ENCODE assay signal across 29 cellular contexts in genomic region chr2:20061940-20062339, GRCh38. TPM values are rescaled to one million over a fixed set of nuclear protein-coding genes. Genes with fewer than 3 reads are reported as not detected.
A peak's percentile ranks its signal among the peaks of the same experiment; 100 is the strongest.
DNase-seq lines count a peak whose midpoint lies in the region; ATAC-seq and TF ChIP-seq lines count a peak whose summit lies in the region.
"Had no signal": no experiment of that assay in that cellular context is flagged by ENCODE, and none has a peak within 500 bp of the region (broad histone marks: within the 10 kb centered on the region; RNA-seq: fewer than 3 reads in every experiment).

No MANE protein-coding gene starts in this region.

- POLR2A ChIA-PET in PC-9 (lab: Charles Lee; ENCODE audit: unreplicated experiment) = interaction anchor here (0.6 kb wide), 1 partner anchor 170 kb away, joined by 21 read pairs; no protein-coding TSS in a partner anchor

- H2AFZ ChIP-seq in fibroblast of lung (ENCODE audit: low read length) (no peak overlapping the region), PC-9 (no peak overlapping the region)

- TF ChIP-seq POLR2A in heart left ventricle (IDR thresholded peaks at IDR 0.05) = no peak
- TF ChIP-seq POLR2A in uterus (IDR thresholded peaks at IDR 0.05) = no peak

- H3K36me3 ChIP-seq in heart right ventricle (no peaks in the 10 kb centered on the region), heart left ventricle (no peaks in the 10 kb centered on the region), fibroblast of lung (ENCODE audit: control insufficient read depth, insufficient read depth, low read length) (no peaks in the 10 kb centered on the region), uterus (no peaks in the 10 kb centered on the region), PC-9 (ENCODE audit: low read depth) (no peaks in the 10 kb centered on the region; the same call in 1 of the 2 replicates)
- H3K36me3 ChIP-seq: esophagus squamous epithelium, gastrocnemius medialis, pancreas, suprapubic skin had no signal

- H3K36me3 Mint-ChIP-seq in osteocyte (ENCODE audit: unreplicated experiment) (peaks cover 10% of the 10 kb centered on the region), glutamatergic neuron (ENCODE audit: unreplicated experiment) (no peaks in the 10 kb centered on the region)
- H3K36me3 Mint-ChIP-seq: activated naive CD4-positive, alpha-beta T cell treated with anti-CD3 and anti-CD28 coated beads, Interleukin-2, amount 10 ng/mL, durations not matched to agents 7 days and 5 days; mesothelial cell of epicardium; natural killer cell treated with Interleukin-12 subunit alpha and Interleukin-12 subunit beta and Interleukin-15 and Interleukin-18, amount 100 ng/mL, for 72 hours; stimulated activated memory B cell treated with anti-CD40 and anti-IgM and Interleukin-4, amounts not matched to agents 10 μg/mL and 1 μg/mL and 100 μg/mL, for 72 hours had no signal

- intact Hi-C loops in heart right ventricle (cut with DNase I) (no loop called here), heart left ventricle (cut with DNase I) (no loop called here), uterus (cut with DNase I; ENCODE audit: low total_unique reads) (no loop called here), PC-9 (cut with micrococcal nuclease; ENCODE audit: unreplicated experiment) (no loop called here)

- TF ChIP-seq CTCF in heart right ventricle (IDR thresholded peaks at IDR 0.05) = no peak
- TF ChIP-seq CTCF in heart left ventricle (IDR thresholded peaks at IDR 0.05) = no peak
- TF ChIP-seq CTCF in fibroblast of lung (conservative IDR thresholded peaks at IDR 0.05 in 1 of 2, IDR thresholded peaks at IDR 0.05 in 1 of 2; ENCODE audit: low read depth in 1 of 2, low read length in 2 of 2) = no peak
- no peak for TF ChIP-seq CTCF in osteocyte (IDR thresholded peaks at IDR 0.05)
- no peak for TF ChIP-seq CTCF in uterus (IDR thresholded peaks at IDR 0.05)
- no peak for TF ChIP-seq CTCF in PC-9 (conservative IDR thresholded peaks at IDR 0.05)
- no peak for TF ChIP-seq CTCF in glutamatergic neuron (IDR thresholded peaks at IDR 0.05; ENCODE audit: partially characterized antibody, unreplicated experiment)

- peak overlapping the region in 7 of 10 donors; percentile 17 to 56 (median 33) for H3K27ac ChIP-seq in heart right ventricle
- H3K27ac ChIP-seq in heart left ventricle = peak overlapping the region in 6 of 12 donors; percentile 1 to 72 (median 42)
- H3K27ac ChIP-seq in fibroblast of lung (ENCODE audit: insufficient read depth, low read length) = peak overlapping the region; percentile 67
- H3K27ac ChIP-seq in uterus = peak overlapping the region; percentile 15 to 16
- H3K27ac ChIP-seq in PC-9 = no peak overlapping the region
- H3K27ac ChIP-seq: pancreas, suprapubic skin had no signal

- H3K4me1 Mint-ChIP-seq in osteocyte (ENCODE audit: unreplicated experiment) = peaks cover 46% of the 10 kb centered on the region
- no peaks in the 10 kb centered on the region for H3K4me1 Mint-ChIP-seq in glutamatergic neuron (ENCODE audit: low read depth, unreplicated experiment)
- H3K4me1 Mint-ChIP-seq: activated CD4-positive, alpha-beta memory T cell treated with anti-CD3 and anti-CD28 coated beads, Interleukin-2, amount 10 ng/mL, durations not matched to agents 7 days and 5 days; activated naive CD4-positive, alpha-beta T cell treated with anti-CD3 and anti-CD28 coated beads, Interleukin-2, amount 10 ng/mL, durations not matched to agents 7 days and 5 days had no signal

- peak overlapping the region; percentile 95 for H3K27ac Mint-ChIP-seq in osteocyte (ENCODE audit: unreplicated experiment)
- H3K27ac Mint-ChIP-seq in glutamatergic neuron (ENCODE audit: unreplicated experiment) = no peak overlapping the region
- H3K27ac Mint-ChIP-seq: activated CD4-positive, alpha-beta memory T cell treated with anti-CD3 and anti-CD28 coated beads, Interleukin-2, amount 10 ng/mL, durations not matched to agents 7 days and 5 days; activated naive CD4-positive, alpha-beta T cell treated with anti-CD3 and anti-CD28 coated beads, Interleukin-2, amount 10 ng/mL, durations not matched to agents 7 days and 5 days; CD4-positive, alpha-beta T cell; natural killer cell treated with Interleukin-12 subunit alpha and Interleukin-12 subunit beta and Interleukin-15 and Interleukin-18, amount 100 ng/mL, for 72 hours; stimulated activated memory B cell treated with anti-CD40 and anti-IgM and Interleukin-4, amounts not matched to agents 10 μg/mL and 1 μg/mL and 100 μg/mL, for 72 hours; T-helper 1 cell treated with Interleukin-12 subunit alpha and Interleukin-12 subunit beta and Interleukin-4 antibody, amounts not matched to agents 30 μg/mL and 1 μg/mL, for 36 hours had no signal

- ATAC-seq in heart right ventricle = no peak
- no peak for ATAC-seq in heart left ventricle
- ATAC-seq: activated CD4-positive, CD25-positive, alpha-beta regulatory T cell treated with anti-CD3 and anti-CD28 coated beads, Interleukin-2, amount 50 U/mL, for 24 hours; stimulated activated memory B cell treated with anti-CD40 and anti-IgM and Interleukin-4, amounts not matched to agents 10 μg/mL and 1 μg/mL and 100 μg/mL, for 72 hours had no signal

- H3K27me3 ChIP-seq in heart right ventricle (peaks cover 0 to 9% (median 0%) of the 10 kb centered on the region in 7 donors), heart left ventricle (no peaks in the 10 kb centered on the region), fibroblast of lung (ENCODE audit: control insufficient read depth, insufficient read depth, low read length) (no peaks in the 10 kb centered on the region), uterus (no peaks in the 10 kb centered on the region), PC-9 (ENCODE audit: insufficient read depth, low read depth) (no peaks in the 10 kb centered on the region)
- H3K27me3 ChIP-seq: esophagus squamous epithelium, gastrocnemius medialis, pancreas, suprapubic skin had no signal

- H3K9me3 Mint-ChIP-seq in osteocyte (ENCODE audit: unreplicated experiment) = peaks cover 13% of the 10 kb centered on the region
- H3K9me3 Mint-ChIP-seq in glutamatergic neuron (ENCODE audit: unreplicated experiment) = peaks cover 2% of the 10 kb centered on the region
- H3K9me3 Mint-ChIP-seq: activated CD4-positive, alpha-beta memory T cell treated with anti-CD3 and anti-CD28 coated beads, Interleukin-2, amount 10 ng/mL, durations not matched to agents 7 days and 5 days; activated naive CD4-positive, alpha-beta T cell treated with anti-CD3 and anti-CD28 coated beads, Interleukin-2, amount 10 ng/mL, durations not matched to agents 7 days and 5 days; CD4-positive, alpha-beta T cell; natural killer cell treated with Interleukin-12 subunit alpha and Interleukin-12 subunit beta and Interleukin-15 and Interleukin-18, amount 100 ng/mL, for 72 hours; T-helper 1 cell treated with Interleukin-12 subunit alpha and Interleukin-12 subunit beta and Interleukin-4 antibody, amounts not matched to agents 30 μg/mL and 1 μg/mL, for 36 hours had no signal

- H3K4me3 ChIP-seq in heart right ventricle (no peak overlapping the region), heart left ventricle (no peak overlapping the region), fibroblast of lung (replicated peaks in 1 of 4; ENCODE audit: control extremely low read depth in 1 of 4, insufficient read depth in 1 of 4, low read depth in 3 of 4, low read length in 4 of 4) (no peak overlapping the region), uterus (no peak overlapping the region), PC-9 (no peak overlapping the region)
- H3K4me3 ChIP-seq: esophagus squamous epithelium, gastrocnemius medialis, pancreas, suprapubic skin had no signal

- BruUV-seq in PC-9 (replicated peaks; lab: Mats Ljungman, UMichigan) = no TSS peak

- peaks cover 25% of the 10 kb centered on the region for H3F3A ChIP-seq in PC-9 (ENCODE audit: insufficient read depth, low read depth)

- H3K27me3 Mint-ChIP-seq in osteocyte (ENCODE audit: unreplicated experiment) = no peaks in the 10 kb centered on the region
- H3K27me3 Mint-ChIP-seq in glutamatergic neuron (ENCODE audit: unreplicated experiment) = no peaks in the 10 kb centered on the region

- DNase-seq in heart right ventricle = no peak
- DNase-seq in heart left ventricle = no peak
- DNase-seq in fibroblast of lung (ENCODE audit: low read depth in 2 of 2) = no peak
- no peak for DNase-seq in osteocyte (ENCODE audit: extremely low spot score, unreplicated experiment)
- DNase-seq in uterus = no peak
- DNase-seq in PC-9 = no peak
- DNase-seq in glutamatergic neuron = no peak
- DNase-seq in NCI-H1417 (lab: John Stamatoyannopoulos, UW) = no peak
- DNase-seq: 8988T; activated CD4-positive, alpha-beta memory T cell treated with anti-CD3 and anti-CD28 coated beads, Interleukin-2, amount 10 ng/mL, durations not matched to agents 7 days and 5 days; activated CD8-positive, alpha-beta memory T cell treated with anti-CD3 and anti-CD28 coated beads, Interleukin-2, amount 50 U/mL, for 48 hours; activated naive CD4-positive, alpha-beta T cell treated with anti-CD3 and anti-CD28 coated beads, Interleukin-2, amount 10 ng/mL, durations not matched to agents 7 days and 5 days; CD4-positive, alpha-beta T cell; esophagus squamous epithelium; gastrocnemius medialis; H7; KBM-7; left ventricle myocardium superior; NCI-H2081 treated with DMSO at 0.1 percent for 48 hours; NCI-H226; pancreas; right cardiac atrium; stimulated activated CD4-positive, alpha-beta T cell treated with anti-CD3 and anti-CD28 coated beads, Interleukin-4, amount 100 ng/mL, for 24 hours had no signal

- 96% methylated on average over 5 of the region's 5 CpGs for WGBS in heart right ventricle, 2 donors
- WGBS in heart left ventricle, 4 donors = 89 to 97% (median 93%) methylated on average over 5 of the region's 5 CpGs

- CTCF ChIA-PET in PC-9 (lab: Charles Lee) = no interaction called here

- no peaks in the 10 kb centered on the region for H3K9me2 ChIP-seq in PC-9 (ENCODE audit: insufficient read depth)

- H3K4me1 ChIP-seq in heart right ventricle = peaks cover 0 to 23% (median 10%) of the 10 kb centered on the region in 9 donors
- H3K4me1 ChIP-seq in heart left ventricle = peaks cover 0 to 21% (median 8%) of the 10 kb centered on the region in 12 donors
- peaks cover 20% of the 10 kb centered on the region for H3K4me1 ChIP-seq in fibroblast of lung (ENCODE audit: control insufficient read depth, extremely low read depth, insufficient read depth, low read length)
- no peaks in the 10 kb centered on the region for H3K4me1 ChIP-seq in uterus
- peaks cover 27% of the 10 kb centered on the region for H3K4me1 ChIP-seq in PC-9 (replicated peaks; ENCODE audit: insufficient read depth)
- H3K4me1 ChIP-seq: pancreas had no signal

- peaks cover 0 to 8% (median 0%) of the 10 kb centered on the region in 11 donors for H3K9me3 ChIP-seq in heart right ventricle
- peaks cover 0 to 12% (median 0%) of the 10 kb centered on the region in 12 donors for H3K9me3 ChIP-seq in heart left ventricle
- no peaks in the 10 kb centered on the region for H3K9me3 ChIP-seq in fibroblast of lung (ENCODE audit: control insufficient read depth, insufficient read depth, low read depth, low read length)
- no peaks in the 10 kb centered on the region for H3K9me3 ChIP-seq in uterus
- peaks cover under 1% of the 10 kb centered on the region; the same call in 1 of the 2 replicates for H3K9me3 ChIP-seq in PC-9 (ENCODE audit: insufficient read depth, low read depth)
- H3K9me3 ChIP-seq: esophagus squamous epithelium, gastrocnemius medialis, pancreas, suprapubic skin had no signal

- peak overlapping the region; percentile 79 for H3K4me2 ChIP-seq in fibroblast of lung (ENCODE audit: extremely low read depth, insufficient read depth, low read length)
- no peak overlapping the region for H3K4me2 ChIP-seq in PC-9

- no peak overlapping the region for H3K9ac ChIP-seq in fibroblast of lung (ENCODE audit: insufficient read depth, low read length)

- H3K4me3 Mint-ChIP-seq in osteocyte (ENCODE audit: unreplicated experiment) = no peak overlapping the region
- H3K4me3 Mint-ChIP-seq in glutamatergic neuron (ENCODE audit: unreplicated experiment) = no peak overlapping the region
- H3K4me3 Mint-ChIP-seq: activated CD4-positive, alpha-beta memory T cell treated with anti-CD3 and anti-CD28 coated beads, Interleukin-2, amount 10 ng/mL, durations not matched to agents 7 days and 5 days; activated naive CD4-positive, alpha-beta T cell treated with anti-CD3 and anti-CD28 coated beads, Interleukin-2, amount 10 ng/mL, durations not matched to agents 7 days and 5 days; CD4-positive, alpha-beta T cell; mesothelial cell of epicardium; natural killer cell treated with Interleukin-12 subunit alpha and Interleukin-12 subunit beta and Interleukin-15 and Interleukin-18, amount 100 ng/mL, for 72 hours; stimulated activated memory B cell treated with anti-CD40 and anti-IgM and Interleukin-4, amounts not matched to agents 10 μg/mL and 1 μg/mL and 100 μg/mL, for 72 hours; T-helper 1 cell treated with Interleukin-12 subunit alpha and Interleukin-12 subunit beta and Interleukin-4 antibody, amounts not matched to agents 30 μg/mL and 1 μg/mL, for 36 hours had no signal

- H4K20me1 ChIP-seq in fibroblast of lung (ENCODE audit: control insufficient read depth, extremely low read depth, insufficient read depth, low read length) = no peaks in the 10 kb centered on the region
- H4K20me1 ChIP-seq in PC-9 (ENCODE audit: insufficient read depth) = no peaks in the 10 kb centered on the region

- H3K79me2 ChIP-seq in fibroblast of lung (ENCODE audit: control insufficient read depth, insufficient read depth, low read length) = no peaks in the 10 kb centered on the region
- no peaks in the 10 kb centered on the region for H3K79me2 ChIP-seq in PC-9 (ENCODE audit: low read depth)

RNA-seq across cellular contexts. Expression of gene LAPTM4A, which starts 10.5 kb away (rescaled TPM):
- total RNA-seq in heart right ventricle (100 to 1,000 TPM; 138 to 325 (median 183) TPM), heart left ventricle (100 to 1,000 TPM; 159 to 241 (median 177) TPM), fibroblast of lung (155 and 193 TPM in 2 replicates), osteocyte (560 and 578 TPM in 2 replicates), uterus (100 to 1,000 TPM; 255 to 386 (median 292) TPM), PC-9 (2021) (96.6 and 125 TPM in 2 replicates), glutamatergic neuron (ENCODE audit: unreplicated experiment) (147 TPM)
- polyA plus RNA-seq in heart right ventricle (100 to 1,000 TPM in 1 of 2 donors, 10 to 100 TPM in 1; 83.3 to 208 TPM), heart left ventricle (100 to 1,000 TPM; 107 to 232 TPM), fibroblast of lung (634 and 1,101 TPM in 2 replicates)
- 303 and 486 TPM in 2 replicates for polyA plus RNA-seq in fibroblast of lung (2012)
- 73.7 and 98.5 TPM in 2 replicates for polyA minus RNA-seq in fibroblast of lung (ENCODE audit: low replicate concordance)

RNA-seq across cellular contexts. Expression of gene MATN3, which starts 49.5 kb away (rescaled TPM):
- total RNA-seq in heart right ventricle (under 1 TPM in 5 of 10 donors, not detected in 5; 0.09 to 0.36 (median 0.20) TPM), heart left ventricle (under 1 TPM in 5 of 9 donors, not detected in 4; 0.12 to 0.48 (median 0.25) TPM), fibroblast of lung (0.51 and 2.3 TPM in 2 replicates), osteocyte (12.2 and 12.8 TPM in 2 replicates), uterus (1 to 10 TPM; 1.2 to 2.1 (median 1.3) TPM), PC-9 (2021) (1.0 and 1.9 TPM in 2 replicates), glutamatergic neuron (ENCODE audit: unreplicated experiment) (0.32 TPM)
- polyA plus RNA-seq in heart right ventricle (under 1 TPM; 0.35 to 0.37 TPM), heart left ventricle (under 1 TPM; 0.19 to 0.29 TPM), fibroblast of lung (4.5 and 6.9 TPM in 2 replicates)
- polyA plus RNA-seq in fibroblast of lung (2012) = 3.6 and 5.5 TPM in 2 replicates
- 1.8 and 2.6 TPM in 2 replicates for polyA minus RNA-seq in fibroblast of lung (ENCODE audit: low replicate concordance)
- total RNA-seq: activated CD4-positive, alpha-beta memory T cell treated with anti-CD3 and anti-CD28 coated beads, Interleukin-2, amount 10 ng/mL, durations not matched to agents 7 days and 5 days; CD4-positive, alpha-beta T cell; natural killer cell treated with Interleukin-12 subunit alpha and Interleukin-12 subunit beta and Interleukin-15 and Interleukin-18, amount 100 ng/mL, for 72 hours had no signal
